ENCODE assay signal across 9 cellular contexts in genomic region chr12:108696111-108696995, GRCh38. TPM values are rescaled to one million over a fixed set of nuclear protein-coding genes. Genes with fewer than 3 reads are reported as not detected.
A peak's percentile ranks its signal among the peaks of the same experiment; 100 is the strongest.
DNase-seq lines count a peak whose midpoint lies in the region; ATAC-seq and TF ChIP-seq lines count a peak whose summit lies in the region.
"Had no signal": no experiment of that assay in that cellular context is flagged by ENCODE, and none has a peak within 500 bp of the region (broad histone marks: within the 10 kb centered on the region; RNA-seq: fewer than 3 reads in every experiment).

No MANE protein-coding gene starts in this region.

- H3K9ac ChIP-seq in parathyroid adenoma (no peak overlapping the region), endodermal cell (ENCODE audit: extremely low read depth, low read length, poor library complexity, severe bottlenecking) (no peak overlapping the region)

- DNase-seq in DMS79 (lab: John Stamatoyannopoulos, UW) (peak; percentile 100), NCI-H2107 treated with DMSO at 0.1 percent for 48 hours (lab: John Stamatoyannopoulos, UW; ENCODE audit: unreplicated experiment) (peak; percentile 96), chondrocyte (ENCODE audit: low spot score) (no peak), GM20000 (ENCODE audit: low spot score) (no peak), dorsolateral prefrontal cortex (no peak), endodermal cell (no peak)

- no peaks in the 10 kb centered on the region for H3K36me3 ChIP-seq in parathyroid adenoma (ENCODE audit: control insufficient read depth, insufficient read depth, low read length)
- H3K36me3 ChIP-seq in endodermal cell (ENCODE audit: control insufficient read depth, insufficient read depth, low read length) = peaks cover 70% of the 10 kb centered on the region

- H3K27ac Mint-ChIP-seq in chondrocyte (ENCODE audit: unreplicated experiment) = peak overlapping the region; percentile 73
- no peak overlapping the region for H3K27ac Mint-ChIP-seq in endodermal cell

- H2AFZ ChIP-seq in parathyroid adenoma = no peak overlapping the region

- H3K27me3 Mint-ChIP-seq in chondrocyte (ENCODE audit: low read depth) (no peaks in the 10 kb centered on the region), endodermal cell (ENCODE audit: insufficient read depth) (no peaks in the 10 kb centered on the region)

- TF ChIP-seq CTCF in chondrocyte (IDR thresholded peaks at IDR 0.05) (no peak), parathyroid adenoma (IDR thresholded peaks at IDR 0.05) (no peak), GM20000 (IDR thresholded peaks at IDR 0.05; ENCODE audit: extremely low read depth, missing control alignments) (no peak), dorsolateral prefrontal cortex (IDR thresholded peaks at IDR 0.05 in 54 of 56, conservative IDR thresholded peaks at IDR 0.05 in 2 of 56; ENCODE audit: low read depth in 1 of 56, partially characterized antibody in 56 of 56) (no peak), endodermal cell (conservative IDR thresholded peaks at IDR 0.05) (no peak)

- H3K27ac ChIP-seq in parathyroid adenoma (peak overlapping the region; percentile 92), dorsolateral prefrontal cortex (peak overlapping the region in 29 of 59 donors; percentile 2 to 66 (median 31)), endodermal cell (ENCODE audit: low read depth, low read length) (no peak overlapping the region)
- H3K27ac ChIP-seq: HL-60 had no signal

- no peak overlapping the region for H3K4me2 ChIP-seq in parathyroid adenoma (ENCODE audit: low read length)

- H3K9me3 ChIP-seq in parathyroid adenoma (ENCODE audit: control insufficient read depth, low read length) = no peaks in the 10 kb centered on the region
- peaks cover 9% of the 10 kb centered on the region for H3K9me3 ChIP-seq in endodermal cell (ENCODE audit: control insufficient read depth, low read length)

- intact Hi-C loops in dorsolateral prefrontal cortex (cut with DNase I) = loop anchor here in 1 of 2 donors (10.0 kb wide), 2 partner anchors 78 to 108 kb away; no protein-coding TSS in a partner anchor

- H3K36me3 Mint-ChIP-seq in chondrocyte (ENCODE audit: low read depth) = peaks cover 50% of the 10 kb centered on the region
- H3K36me3 Mint-ChIP-seq in endodermal cell (ENCODE audit: low read depth) = peaks cover 37% of the 10 kb centered on the region

- H3K4me3 ChIP-seq in parathyroid adenoma (ENCODE audit: low read depth, low read length) (no peak overlapping the region), dorsolateral prefrontal cortex (no peak overlapping the region), endodermal cell (ENCODE audit: low read length) (no peak overlapping the region)

- WGBS in endodermal cell (ENCODE audit: insufficient coverage in 1 of 2, insufficient read length in 1 of 2), 2 experiments = 90 to 94% methylated on average over 6 to 9 of the region's 9 CpGs

- H3K9me3 Mint-ChIP-seq in chondrocyte (ENCODE audit: low read depth) (no peaks in the 10 kb centered on the region), endodermal cell (peaks cover 2% of the 10 kb centered on the region)

- peaks cover 49% of the 10 kb centered on the region for H3K4me1 ChIP-seq in parathyroid adenoma
- H3K4me1 ChIP-seq in endodermal cell (ENCODE audit: control insufficient read depth, insufficient read depth, low read length) = peaks cover 23% of the 10 kb centered on the region

- H3K79me2 ChIP-seq in parathyroid adenoma = peaks cover 15% of the 10 kb centered on the region

- H3K27me3 ChIP-seq in parathyroid adenoma (ENCODE audit: control insufficient read depth, insufficient read depth, low read length) = no peaks in the 10 kb centered on the region
- no peaks in the 10 kb centered on the region for H3K27me3 ChIP-seq in dorsolateral prefrontal cortex
- no peaks in the 10 kb centered on the region for H3K27me3 ChIP-seq in endodermal cell (ENCODE audit: control insufficient read depth, insufficient read depth, low read length, poor library complexity, severe bottlenecking)

- H3K4me3 Mint-ChIP-seq in chondrocyte (ENCODE audit: unreplicated experiment) = no peak overlapping the region
- no peak overlapping the region for H3K4me3 Mint-ChIP-seq in endodermal cell

- no peak for ATAC-seq in HG03378 (IDR thresholded peaks at IDR 0.05; ENCODE audit: unreplicated experiment)

- peaks cover 88% of the 10 kb centered on the region for H3K4me1 Mint-ChIP-seq in chondrocyte (ENCODE audit: low read depth)
- H3K4me1 Mint-ChIP-seq in endodermal cell = peaks cover 34% of the 10 kb centered on the region

RNA-seq across cellular contexts. Expression of gene CORO1C, which starts 35.0 kb away (rescaled TPM):
- 266 to 336 TPM (median 325 TPM) in 3 replicates for total RNA-seq in chondrocyte
- 100 to 1,000 TPM in 112 of 120 experiments, 10 to 100 TPM in 8; 87.2 to 202 (median 122) TPM for total RNA-seq in dorsolateral prefrontal cortex
- 100 to 1,000 TPM; 122 to 125 TPM for total RNA-seq in endodermal cell
- 143 TPM for polyA plus RNA-seq in endodermal cell (2013, experiment 1 of 2)
- polyA plus RNA-seq in endodermal cell (2013, experiment 2 of 2) = 130 TPM

Comparison
In these comparisons a context has a peak if more than half of its experiments do, and no peak if none do; other contexts are left out.
1. DNase-seq: peak in DMS79 (single experiment) and NCI-H2107 treated with DMSO at 0.1 percent for 48 hours (single experiment); none in chondrocyte (single experiment), GM20000 (single experiment), dorsolateral prefrontal cortex (0 of 10) and endodermal cell (single experiment).